Comparison of ENCODE assay signal across 19 cellular contexts in the genomic region with DNA sequence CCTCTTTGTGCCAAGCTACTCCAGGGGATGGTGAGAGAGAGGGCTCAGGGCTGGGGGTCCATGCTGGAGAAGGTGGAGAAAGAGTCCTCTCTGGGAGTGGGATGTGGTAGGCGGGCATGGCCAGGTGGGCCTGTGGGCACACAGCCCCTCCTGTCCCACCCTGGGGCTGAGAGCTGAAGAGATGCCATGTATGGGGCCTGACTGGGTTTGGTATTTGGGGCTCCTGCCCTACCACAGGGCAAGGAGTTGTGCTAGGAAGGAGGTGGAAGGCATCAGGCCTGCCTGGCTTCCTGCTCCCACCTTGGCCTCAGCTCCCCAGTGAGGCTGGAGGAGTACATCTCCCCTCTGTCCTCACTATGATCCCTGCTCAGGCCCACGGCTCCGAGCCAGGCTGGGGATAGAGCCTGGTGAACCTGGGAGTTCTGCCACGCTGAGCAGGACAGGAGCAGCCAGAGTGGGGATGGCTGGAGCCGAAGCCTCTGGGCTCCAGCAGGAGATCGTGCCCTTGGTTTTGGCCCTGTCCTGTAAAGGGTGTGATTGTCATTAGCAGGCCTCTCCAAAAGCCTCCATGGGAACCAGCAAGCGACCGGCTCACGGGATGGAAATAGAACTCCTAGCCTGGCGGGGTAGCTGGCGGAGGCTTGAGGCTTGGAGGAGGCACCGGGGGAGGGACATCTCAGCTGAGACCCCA.
"Had no signal": no experiment of that assay in that cellular context is flagged by ENCODE, and none has a peak within 500 bp of the region (broad histone marks: within the 10 kb centered on the region; RNA-seq: fewer than 3 reads in every experiment).

No MANE protein-coding gene starts in this region.

- H3K27ac Mint-ChIP-seq: activated B cell treated with CpG ODN at 0.5 μM for 24 hours; activated CD8-positive, alpha-beta T cell treated with anti-CD3 and anti-CD28 coated beads for 36 hours; activated naive CD4-positive, alpha-beta T cell treated with anti-CD3 and anti-CD28 coated beads, Interleukin-2, amount 10 ng/mL, durations not matched to agents 7 days and 5 days; activated naive CD8-positive, alpha-beta T cell treated with anti-CD3 and anti-CD28 coated beads, Interleukin-2, amount 50 U/mL, for 24 hours; immature natural killer cell; naive thymus-derived CD4-positive, alpha-beta T cell; neural progenitor cell; stimulated activated naive CD8-positive, alpha-beta T cell treated with anti-CD3 and anti-CD28 coated beads, Interleukin-15, Interleukin-2, amounts not matched to agents 100 ng/mL and 50 ng/mL, for 24 hours; type B pancreatic cell had no signal

- H3K4me3 Mint-ChIP-seq: activated B cell treated with CpG ODN at 0.5 μM for 24 hours; activated CD8-positive, alpha-beta T cell treated with anti-CD3 and anti-CD28 coated beads for 36 hours; activated naive CD4-positive, alpha-beta T cell treated with anti-CD3 and anti-CD28 coated beads, Interleukin-2, amount 10 ng/mL, durations not matched to agents 7 days and 5 days; activated naive CD8-positive, alpha-beta T cell treated with anti-CD3 and anti-CD28 coated beads, Interleukin-2, amount 50 U/mL, for 24 hours; activated T-cell treated with anti-CD3 and anti-CD28 coated beads, Interleukin-2, amount 50 U/mL, for 4 hours; immature natural killer cell; naive thymus-derived CD4-positive, alpha-beta T cell; neural progenitor cell; stimulated activated naive CD8-positive, alpha-beta T cell treated with anti-CD3 and anti-CD28 coated beads, Interleukin-15, Interleukin-2, amounts not matched to agents 100 ng/mL and 50 ng/mL, for 24 hours; type B pancreatic cell had no signal

- H3K27me3 Mint-ChIP-seq: activated B cell treated with CpG ODN at 0.5 μM for 24 hours; activated naive CD4-positive, alpha-beta T cell treated with anti-CD3 and anti-CD28 coated beads, Interleukin-2, amount 10 ng/mL, durations not matched to agents 7 days and 5 days; stimulated activated naive CD8-positive, alpha-beta T cell treated with anti-CD3 and anti-CD28 coated beads, Interleukin-15, Interleukin-2, amounts not matched to agents 100 ng/mL and 50 ng/mL, for 24 hours had no signal

- H3K36me3 Mint-ChIP-seq: activated naive CD4-positive, alpha-beta T cell treated with anti-CD3 and anti-CD28 coated beads, Interleukin-2, amount 10 ng/mL, durations not matched to agents 7 days and 5 days; immature natural killer cell; naive thymus-derived CD4-positive, alpha-beta T cell; neural progenitor cell; type B pancreatic cell had no signal

- H3K4me1 Mint-ChIP-seq: activated B cell treated with CpG ODN at 0.5 μM for 24 hours; activated naive CD4-positive, alpha-beta T cell treated with anti-CD3 and anti-CD28 coated beads, Interleukin-2, amount 10 ng/mL, durations not matched to agents 7 days and 5 days; activated naive CD8-positive, alpha-beta T cell treated with anti-CD3 and anti-CD28 coated beads, Interleukin-2, amount 50 U/mL, for 24 hours; immature natural killer cell; naive thymus-derived CD4-positive, alpha-beta T cell had no signal

- H3K9me3 Mint-ChIP-seq: activated B cell treated with CpG ODN at 0.5 μM for 24 hours; activated CD8-positive, alpha-beta T cell treated with anti-CD3 and anti-CD28 coated beads for 36 hours; activated naive CD4-positive, alpha-beta T cell treated with anti-CD3 and anti-CD28 coated beads, Interleukin-2, amount 10 ng/mL, durations not matched to agents 7 days and 5 days; activated naive CD8-positive, alpha-beta T cell treated with anti-CD3 and anti-CD28 coated beads, Interleukin-2, amount 50 U/mL, for 24 hours; activated T-cell treated with anti-CD3 and anti-CD28 coated beads, Interleukin-2, amount 50 U/mL, for 4 hours; immature natural killer cell; naive thymus-derived CD4-positive, alpha-beta T cell; neural progenitor cell; stimulated activated naive CD8-positive, alpha-beta T cell treated with anti-CD3 and anti-CD28 coated beads, Interleukin-15, Interleukin-2, amounts not matched to agents 100 ng/mL and 50 ng/mL, for 24 hours; type B pancreatic cell had no signal

- DNase-seq: activated B cell treated with CpG ODN at 0.5 μM for 24 hours; activated CD4-positive, alpha-beta T cell treated with anti-CD3 and anti-CD28 coated beads for 4 hours; activated CD8-positive, alpha-beta T cell treated with anti-CD3 and anti-CD28 coated beads for 36 hours; activated effector memory CD4-positive, alpha-beta T cell treated with Interleukin-2 at 50 U/mL for 16 hours; activated naive CD4-positive, alpha-beta T cell treated with anti-CD3 and anti-CD28 coated beads, Interleukin-2, amount 10 ng/mL, durations not matched to agents 7 days and 5 days; activated naive CD8-positive, alpha-beta T cell treated with anti-CD3 and anti-CD28 coated beads, Interleukin-2, amount 50 U/mL, for 24 hours; activated T-cell treated with anti-CD3 and anti-CD28 coated beads, Interleukin-2, amount 50 U/mL, for 4 hours; aorta; brain microvascular endothelial cell; central memory CD4-positive, alpha-beta T cell; colonic mucosa; foreskin keratinocyte; immature natural killer cell; mesendoderm; naive thymus-derived CD4-positive, alpha-beta T cell; stimulated activated CD4-positive, alpha-beta T cell treated with anti-CD3 and anti-CD28 coated beads, Interleukin-2, amount 100 ng/mL, for 24 hours had no signal

- ATAC-seq: activated CD8-positive, alpha-beta T cell treated with anti-CD3 and anti-CD28 coated beads for 36 hours; activated naive CD8-positive, alpha-beta T cell treated with anti-CD3 and anti-CD28 coated beads, Interleukin-2, amount 50 U/mL, for 24 hours; activated T-cell treated with anti-CD3 and anti-CD28 coated beads, Interleukin-2, amount 50 U/mL, for 4 hours; foreskin keratinocyte; naive thymus-derived CD4-positive, alpha-beta T cell had no signal
